17 cellular contexts compared by ENCODE assay signal in genomic region chr7:137923380-137923779, GRCh38.
DNase-seq lines count a peak whose midpoint lies in the region; ATAC-seq, FAIRE-seq and TF ChIP-seq lines count a peak whose summit lies in the region.
"Had no signal": no experiment of that assay in that cellular context is flagged by ENCODE, and none has a peak within 500 bp of the region (broad histone marks: within the 10 kb centered on the region; RNA-seq: fewer than 3 reads in every experiment).

No MANE protein-coding gene starts in this region.

- POLR2A ChIA-PET in A549 (lab: Yijun Ruan, JAX) = no interaction called here

- peaks cover 53% of the 10 kb centered on the region for H3K36me3 Mint-ChIP-seq in T-helper 1 cell treated with Interleukin-12 subunit alpha and Interleukin-12 subunit beta and Interleukin-4 antibody, amounts not matched to agents 30 μg/mL and 1 μg/mL, for 36 hours (ENCODE audit: low read depth)

- peak overlapping the region; percentile 8 for H3K4me2 ChIP-seq in A549

- peak; percentile 93 to 95 for ATAC-seq in A549
- ATAC-seq: CD8-positive, alpha-beta T cell had no signal

- TF ChIP-seq CTCF in A549 (IDR thresholded peaks at IDR 0.05) = no peak
- TF ChIP-seq CTCF in fibroblast of pulmonary artery (IDR thresholded peaks at IDR 0.05; ENCODE audit: low read length, missing control alignments) = no peak
- no peak for TF ChIP-seq CTCF in tibial artery (IDR thresholded peaks at IDR 0.05)

- peak overlapping the region; percentile 3 for H3K27ac Mint-ChIP-seq in T-helper 1 cell treated with Interleukin-12 subunit alpha and Interleukin-12 subunit beta and Interleukin-4 antibody, amounts not matched to agents 30 μg/mL and 1 μg/mL, for 36 hours
- H3K27ac Mint-ChIP-seq: activated naive CD4-positive, alpha-beta T cell treated with anti-CD3 and anti-CD28 coated beads for 36 hours; CD8-positive, alpha-beta T cell had no signal

- CTCF ChIA-PET in A549 (lab: Yijun Ruan, JAX) = interaction anchor here (0.8 to 2.6 kb wide), 6 partner anchors 9 to 268 kb away, joined by 3 to 13 read pairs (median 4); partner anchors contain the start of gene CREB3L2

- H3K9me3 ChIP-seq in A549 = no peaks in the 10 kb centered on the region
- no peaks in the 10 kb centered on the region for H3K9me3 ChIP-seq in tibial artery
- H3K9me3 ChIP-seq: left ventricle myocardium inferior had no signal

- TF ChIP-seq RAD21 in A549 (conservative IDR thresholded peaks at IDR 0.05 in 1 of 2, IDR thresholded peaks at IDR 0.05 in 1 of 2) = no peak

- peaks cover 29% of the 10 kb centered on the region for H3K4me1 Mint-ChIP-seq in T-helper 1 cell treated with Interleukin-12 subunit alpha and Interleukin-12 subunit beta and Interleukin-4 antibody, amounts not matched to agents 30 μg/mL and 1 μg/mL, for 36 hours (ENCODE audit: low read depth)

- H3K27me3 ChIP-seq in tibial artery = no peaks in the 10 kb centered on the region
- H3K27me3 ChIP-seq: SJCRH30 had no signal

- H3K27me3 Mint-ChIP-seq in T-helper 1 cell treated with Interleukin-12 subunit alpha and Interleukin-12 subunit beta and Interleukin-4 antibody, amounts not matched to agents 30 μg/mL and 1 μg/mL, for 36 hours (ENCODE audit: low read depth) = no peaks in the 10 kb centered on the region

- H3K27ac ChIP-seq in A549 = peak overlapping the region in 1 of 2 experiments; percentile 70; a peak in 4 of 6 replicates
- H3K27ac ChIP-seq in tibial artery = no peak overlapping the region
- H3K27ac ChIP-seq: left ventricle myocardium inferior, SJCRH30 had no signal

- no peak overlapping the region for H3K4me3 Mint-ChIP-seq in T-helper 1 cell treated with Interleukin-12 subunit alpha and Interleukin-12 subunit beta and Interleukin-4 antibody, amounts not matched to agents 30 μg/mL and 1 μg/mL, for 36 hours
- H3K4me3 Mint-ChIP-seq: activated naive CD4-positive, alpha-beta T cell treated with anti-CD3 and anti-CD28 coated beads for 36 hours; CD8-positive, alpha-beta T cell had no signal

- no peak for TF ChIP-seq POLR2A in A549 (IDR thresholded peaks at IDR 0.05; ENCODE audit: low read length)

- intact Hi-C loops in tibial artery (cut with DNase I; ENCODE audit: low total_unique reads) = no loop called here

- DNase-seq in A549 (ENCODE audit: low read depth in 1 of 2, low spot score in 1 of 2) (peak; percentile 15 to 55), EH (ENCODE audit: low read depth) (peak; percentile 91), fibroblast of pulmonary artery (ENCODE audit: low read depth) (peak; percentile 44), superior temporal gyrus (ENCODE audit: extremely low spot score) (no peak), epidermal melanocyte (ENCODE audit: insufficient read length, low spot score) (no peak), tibial artery (no peak), AML-193 (lab: John Stamatoyannopoulos, UW) (no peak)
- DNase-seq: activated CD4-positive, alpha-beta T cell treated with anti-CD3 and anti-CD28 coated beads for 1 hour; activated naive CD4-positive, alpha-beta T cell treated with anti-CD3 and anti-CD28 coated beads for 36 hours; CD8-positive, alpha-beta T cell; cortex of kidney; head of caudate nucleus; left ventricle myocardium inferior; NCI-H1092 treated with DMSO at 0.1 percent for 48 hours; NCI-H524; SJCRH30 had no signal

- no peak for TF ChIP-seq EP300 in A549 (IDR thresholded peaks at IDR 0.05)

- H3K4me3 ChIP-seq in A549 (no peak overlapping the region), fibroblast of pulmonary artery (replicated peaks; ENCODE audit: low read depth, low read length) (no peak overlapping the region), tibial artery (no peak overlapping the region)
- H3K4me3 ChIP-seq: left ventricle myocardium inferior, SJCRH30 had no signal

- 11% methylated on average over 5 of the region's 5 CpGs for WGBS in A549 (ENCODE audit: missing lambda C conversion rate)

- no peak for FAIRE-seq in A549 (lab: Jason Lieb, UNC)

- H3K4me1 ChIP-seq in A549 (peaks cover 22% of the 10 kb centered on the region), tibial artery (peaks cover 0 to 67% (median 11%) of the 10 kb centered on the region in 4 donors)
- H3K4me1 ChIP-seq: SJCRH30 had no signal

- no peaks in the 10 kb centered on the region for H3K9me3 Mint-ChIP-seq in T-helper 1 cell treated with Interleukin-12 subunit alpha and Interleukin-12 subunit beta and Interleukin-4 antibody, amounts not matched to agents 30 μg/mL and 1 μg/mL, for 36 hours
- H3K9me3 Mint-ChIP-seq: activated naive CD4-positive, alpha-beta T cell treated with anti-CD3 and anti-CD28 coated beads for 36 hours; CD8-positive, alpha-beta T cell had no signal

- H3K36me3 ChIP-seq in tibial artery = peaks cover 14 to 39% (median 14%) of the 10 kb centered on the region in 3 donors

TF ChIP-seq in A549, 52 proteins besides CTCF, POLR2A, EP300 and RAD21:
- TF ChIP-seq MAFK (IDR thresholded peaks at IDR 0.05; ENCODE audit: partially characterized antibody) = peak; percentile 17
- TF ChIP-seq, protein P1, sequence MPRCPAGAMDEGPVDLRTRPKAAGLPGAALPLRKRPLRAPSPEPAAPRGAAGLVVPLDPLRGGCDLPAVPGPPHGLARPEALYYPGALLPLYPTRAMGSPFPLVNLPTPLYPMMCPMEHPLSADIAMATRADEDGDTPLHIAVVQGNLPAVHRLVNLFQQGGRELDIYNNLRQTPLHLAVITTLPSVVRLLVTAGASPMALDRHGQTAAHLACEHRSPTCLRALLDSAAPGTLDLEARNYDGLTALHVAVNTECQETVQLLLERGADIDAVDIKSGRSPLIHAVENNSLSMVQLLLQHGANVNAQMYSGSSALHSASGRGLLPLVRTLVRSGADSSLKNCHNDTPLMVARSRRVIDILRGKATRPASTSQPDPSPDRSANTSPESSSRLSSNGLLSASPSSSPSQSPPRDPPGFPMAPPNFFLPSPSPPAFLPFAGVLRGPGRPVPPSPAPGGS (IDR thresholded peaks at IDR 0.05) = no peak
- TF ChIP-seq ZNF302 (CRISPR knock-in tag; IDR thresholded peaks at IDR 0.05) = no peak
- TF ChIP-seq, protein P2, sequence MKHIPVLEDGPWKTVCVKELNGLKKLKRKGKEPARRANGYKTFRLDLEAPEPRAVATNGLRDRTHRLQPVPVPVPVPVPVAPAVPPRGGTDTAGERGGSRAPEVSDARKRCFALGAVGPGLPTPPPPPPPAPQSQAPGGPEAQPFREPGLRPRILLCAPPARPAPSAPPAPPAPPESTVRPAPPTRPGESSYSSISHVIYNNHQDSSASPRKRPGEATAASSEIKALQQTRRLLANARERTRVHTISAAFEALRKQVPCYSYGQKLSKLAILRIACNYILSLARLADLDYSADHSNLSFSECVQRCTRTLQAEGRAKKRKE (CRISPR knock-in tag; IDR thresholded peaks at IDR 0.05; ENCODE audit: low read depth) = no peak
- no peak for TF ChIP-seq KDM5A (IDR thresholded peaks at IDR 0.05)
- TF ChIP-seq HOXB13 (CRISPR knock-in tag; IDR thresholded peaks at IDR 0.05; ENCODE audit: low read depth) = no peak
- TF ChIP-seq NFE2L2 (conservative IDR thresholded peaks at IDR 0.05; ENCODE audit: low read length) = no peak
- no peak for TF ChIP-seq USF2 (IDR thresholded peaks at IDR 0.05)
- TF ChIP-seq POLR2AphosphoS2 (conservative IDR thresholded peaks at IDR 0.05; ENCODE audit: low read length) = no peak
- TF ChIP-seq SMC3 (IDR thresholded peaks at IDR 0.05) = no peak
- TF ChIP-seq BHLHE40 (IDR thresholded peaks at IDR 0.05; ENCODE audit: low read depth, low read length) = no peak
- TF ChIP-seq RARB (CRISPR knock-in tag; IDR thresholded peaks at IDR 0.05) = no peak
- TF ChIP-seq HEYL (CRISPR knock-in tag; IDR thresholded peaks at IDR 0.05) = no peak
- no peak for TF ChIP-seq E2F6 (IDR thresholded peaks at IDR 0.05; ENCODE audit: borderline replicate concordance, low read depth)
- TF ChIP-seq FOSB (CRISPR knock-in tag; IDR thresholded peaks at IDR 0.05) = no peak
- no peak for TF ChIP-seq HOXB5 (CRISPR knock-in tag; IDR thresholded peaks at IDR 0.05)
- no peak for TF ChIP-seq FOSL2 (IDR thresholded peaks at IDR 0.05)
- TF ChIP-seq FOSL2 (CRISPR knock-in tag; IDR thresholded peaks at IDR 0.05) = peak; percentile 68
- 0 out of 2 replicates have a peak, but pooled peaks have one; percentile 21 for TF ChIP-seq JUNB (IDR thresholded peaks at IDR 0.05)
- TF ChIP-seq MAX (IDR thresholded peaks at IDR 0.05) = no peak
- no peak for TF ChIP-seq PHF8 (IDR thresholded peaks at IDR 0.05; ENCODE audit: borderline replicate concordance, low read depth)
- TF ChIP-seq MAZ (IDR thresholded peaks at IDR 0.05; ENCODE audit: borderline replicate concordance, low read depth, low read length) = no peak

Comparison
In these comparisons a context has a peak if more than half of its experiments do, and no peak if none do; other contexts are left out.
1. DNase-seq: peak in A549 (2 of 2), EH (single experiment) and fibroblast of pulmonary artery (single experiment); none in superior temporal gyrus (single experiment), epidermal melanocyte (single experiment), tibial artery (0 of 2) and AML-193 (0 of 2).